Comparison of ENCODE assay signal across 8 cellular contexts in the genomic region with DNA sequence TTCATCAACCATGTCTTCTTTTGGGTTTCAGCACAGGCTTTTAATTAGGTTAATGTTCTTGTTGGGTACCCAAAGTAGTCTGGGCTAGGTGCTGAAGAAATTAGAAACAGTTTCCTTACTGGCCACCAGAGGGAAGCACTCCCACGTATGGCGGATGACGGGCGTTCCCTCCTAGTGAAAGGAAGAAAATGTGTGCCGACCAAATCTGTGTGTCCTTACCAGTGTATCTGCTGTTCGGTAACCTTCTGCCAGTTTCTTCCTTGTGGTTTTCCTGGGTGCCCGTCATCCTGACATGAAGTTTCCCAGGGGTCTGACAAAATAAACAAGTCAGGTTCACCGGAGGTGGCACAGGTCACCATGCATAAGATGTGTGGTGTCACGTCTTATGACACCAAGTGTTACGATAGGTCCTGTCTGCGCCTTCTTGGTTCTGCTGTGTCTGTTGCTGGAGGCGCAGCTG. TPM values are rescaled to one million over a fixed set of nuclear protein-coding genes. Genes with fewer than 3 reads are reported as not detected.
DNase-seq lines count a peak whose midpoint lies in the region; ATAC-seq, FAIRE-seq and TF ChIP-seq lines count a peak whose summit lies in the region.

No MANE protein-coding gene starts in this region.

- 37 to 39% (median 38%) methylated on average over 10 to 12 of the region's 12 CpGs for WGBS in spleen, 5 donors

- H3K9me3 ChIP-seq in astrocyte (ENCODE audit: insufficient read depth, low read depth, low read length) (no peaks in the 10 kb centered on the region), spleen (no peaks in the 10 kb centered on the region)

- no peaks in the 10 kb centered on the region for H4K20me1 ChIP-seq in astrocyte (ENCODE audit: insufficient read depth, low read length)

- H3K79me2 ChIP-seq in astrocyte (ENCODE audit: insufficient read depth, low read length) = no peaks in the 10 kb centered on the region

- H3K9ac ChIP-seq in astrocyte (ENCODE audit: low read length) = no peak overlapping the region

- no peaks in the 10 kb centered on the region for H3K9me3 Mint-ChIP-seq in astrocyte (ENCODE audit: unreplicated experiment)

- H3K36me3 Mint-ChIP-seq in astrocyte (ENCODE audit: low read depth, unreplicated experiment) = peaks cover 2% of the 10 kb centered on the region

- peak overlapping the region; percentile 23 for H2AFZ ChIP-seq in astrocyte (ENCODE audit: low read depth, low read length)

- no peaks in the 10 kb centered on the region for H3K27me3 Mint-ChIP-seq in astrocyte (ENCODE audit: low read depth, unreplicated experiment)

- no peak overlapping the region for H3K4me2 ChIP-seq in astrocyte (ENCODE audit: low read length)

- H3K36me3 ChIP-seq in astrocyte (ENCODE audit: insufficient read depth, low read length) (peaks cover 4% of the 10 kb centered on the region), spleen (peaks cover 0 to 100% (median 71%) of the 10 kb centered on the region in 6 donors)

- ATAC-seq in HG03097 (IDR thresholded peaks at IDR 0.05; ENCODE audit: low FRiP score, unreplicated experiment) = no peak

- DNase-seq in AG10803 (ENCODE audit: low read depth) = peak; percentile 66
- peak; percentile 63 for DNase-seq in GM19238 (ENCODE audit: insufficient read length, low spot score)
- DNase-seq in NCI-H146 treated with DMSO at 0.1 percent for 48 hours (lab: John Stamatoyannopoulos, UW; ENCODE audit: unreplicated experiment) = peak; percentile 43
- peak; percentile 25 for DNase-seq in T1000 (lab: John Stamatoyannopoulos, UW)
- peak; percentile 40 for DNase-seq in astrocyte (ENCODE audit: low read depth)
- peak; percentile 20 to 45 for DNase-seq in hippocampal formation (lab: John Stamatoyannopoulos, UW)
- DNase-seq in spleen = peak; percentile 82

- H3K4me1 Mint-ChIP-seq in astrocyte (ENCODE audit: low read depth, unreplicated experiment) = no peaks in the 10 kb centered on the region

- no peak overlapping the region for H3K4me3 Mint-ChIP-seq in astrocyte (ENCODE audit: unreplicated experiment)

- H3K27ac ChIP-seq in astrocyte (ENCODE audit: low read depth, low read length) (no peak overlapping the region), spleen (no peak overlapping the region)

- TF ChIP-seq POLR2A in spleen (IDR thresholded peaks at IDR 0.05) = no peak

- TF ChIP-seq CTCF in AG10803 (conservative IDR thresholded peaks at IDR 0.05; ENCODE audit: low read length) = peak; percentile 93
- peak; percentile 83 for TF ChIP-seq CTCF in astrocyte (IDR thresholded peaks at IDR 0.05; ENCODE audit: insufficient read depth, low read depth, low read length)
- TF ChIP-seq CTCF in spleen (IDR thresholded peaks at IDR 0.05 in 8 of 11, conservative IDR thresholded peaks at IDR 0.05 in 3 of 11) = peak; percentile 30 to 84 (median 77)

- no peak for FAIRE-seq in astrocyte (lab: Jason Lieb, UNC)

- no peaks in the 10 kb centered on the region for H3K4me1 ChIP-seq in astrocyte (ENCODE audit: insufficient read depth, low read length)
- peaks cover 0 to 7% (median 4%) of the 10 kb centered on the region in 6 donors for H3K4me1 ChIP-seq in spleen

- H3K27me3 ChIP-seq in astrocyte (ENCODE audit: insufficient read depth, low read length) (no peaks in the 10 kb centered on the region), spleen (replicated peaks in 1 of 7) (no peaks in the 10 kb centered on the region)

- no peak overlapping the region for H3K27ac Mint-ChIP-seq in astrocyte (ENCODE audit: unreplicated experiment)

- H3K4me3 ChIP-seq in AG10803 (ENCODE audit: low read length) (no peak overlapping the region), astrocyte (ENCODE audit: insufficient read depth, low read depth, low read length) (no peak overlapping the region), spleen (no peak overlapping the region)

- intact Hi-C loops in spleen (cut with DNase I; ENCODE audit: low total_unique reads) = no loop called here

RNA-seq across cellular contexts. Expression of a gene that starts 6.0 kb away (rescaled TPM):
- total RNA-seq in astrocyte (not detected in 2 replicates), spleen (not detected)
- under 1 TPM in 1 of 3 donors, not detected in 2; 0.07 TPM for polyA plus RNA-seq in spleen

RNA-seq across cellular contexts. Expression of a gene that starts 45.0 kb away (rescaled TPM):
- total RNA-seq in astrocyte (6.1 and 6.6 TPM in 2 replicates), spleen (10 to 100 TPM in 4 of 7 donors, 1 to 10 TPM in 3; 7.6 to 12.7 (median 11.3) TPM)
- polyA plus RNA-seq in spleen = 1 to 10 TPM; 3.9 to 5.3 (median 4.1) TPM

Comparison
In these comparisons a context has a peak if more than half of its experiments do, and no peak if none do; other contexts are left out.
1. DNase-seq: peak in every context shown above with its lines; median percentile 82 in spleen; 66 in AG10803; 63 in GM19238; 43 in NCI-H146 treated with DMSO at 0.1 percent for 48 hours; 40 in astrocyte; 32 in hippocampal formation; 25 in T1000.